In the genomic region with DNA sequence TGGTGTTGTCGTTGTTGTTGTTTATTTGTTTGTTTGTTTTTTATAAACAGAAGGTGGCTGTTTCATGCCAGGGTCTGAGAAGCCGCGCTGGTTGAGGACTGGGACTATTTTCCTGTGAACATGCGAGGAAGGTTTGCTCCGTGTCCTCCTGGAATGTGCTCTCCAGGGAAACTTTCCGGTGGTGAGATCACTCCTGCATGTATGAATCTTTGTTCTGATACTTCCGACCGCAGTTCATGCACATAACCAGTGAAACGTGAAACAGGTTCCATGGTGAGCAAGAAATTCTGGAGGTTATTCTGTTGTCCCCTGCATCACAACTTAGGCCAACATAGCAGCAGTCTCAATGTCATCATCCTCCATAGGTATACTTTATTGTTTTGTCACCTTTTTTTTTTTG, we compare ENCODE assay signal across 19 cellular contexts.
DNase-seq lines count a peak whose midpoint lies in the region; ATAC-seq and TF ChIP-seq lines count a peak whose summit lies in the region.
"Had no signal": no experiment of that assay in that cellular context is flagged by ENCODE, and none has a peak within 500 bp of the region (broad histone marks: within the 10 kb centered on the region; RNA-seq: fewer than 3 reads in every experiment).

No MANE protein-coding gene starts in this region.

- peak in 4 of 8 donors; percentile 41 to 56 (median 46) for ATAC-seq in heart right ventricle
- ATAC-seq in GM18517 (IDR thresholded peaks at IDR 0.05; ENCODE audit: unreplicated experiment): no peak
- ATAC-seq: HCT116 had no signal

- H3K4me1 ChIP-seq in heart right ventricle: peaks cover 0 to 43% (median 7%) of the 10 kb centered on the region in 9 donors
- peaks cover 0 to 7% of the 10 kb centered on the region in 2 donors for H3K4me1 ChIP-seq in right atrium auricular region

- TF ChIP-seq CTCF in heart right ventricle (IDR thresholded peaks at IDR 0.05) (no peak), right atrium auricular region (IDR thresholded peaks at IDR 0.05) (no peak), epithelial cell of proximal tubule (conservative IDR thresholded peaks at IDR 0.05; ENCODE audit: low read depth, low read length) (no peak), nephron progenitor cell (IDR thresholded peaks at IDR 0.05) (no peak), endothelial cell (IDR thresholded peaks at IDR 0.05; ENCODE audit: unreplicated experiment) (no peak)

- intact Hi-C loops in heart right ventricle (cut with DNase I): loop anchor here in 2 of 10 donors (5.0 to 10.0 kb wide), 6 partner anchors 43 to 191 kb away; partner anchors contain the start of gene ARGLU1 (in 1 of the 2)

- H3K4me3 Mint-ChIP-seq in nephron progenitor cell: no peak overlapping the region
- H3K4me3 Mint-ChIP-seq in endothelial cell (ENCODE audit: unreplicated experiment): no peak overlapping the region

- H3K27me3 Mint-ChIP-seq in nephron progenitor cell (ENCODE audit: low read depth, poor library complexity): peaks cover 5% of the 10 kb centered on the region
- H3K27me3 Mint-ChIP-seq in endothelial cell (ENCODE audit: unreplicated experiment): peaks cover 4% of the 10 kb centered on the region

- H3K36me3 Mint-ChIP-seq in nephron progenitor cell (ENCODE audit: low read depth) (no peaks in the 10 kb centered on the region), endothelial cell (ENCODE audit: low read depth, unreplicated experiment) (no peaks in the 10 kb centered on the region)

- DNase-seq in heart right ventricle: no peak
- no peak for DNase-seq in right atrium auricular region (ENCODE audit: low spot score)
- peak; percentile 46 for DNase-seq in epithelial cell of proximal tubule (ENCODE audit: low read depth)
- no peak for DNase-seq in nephron progenitor cell
- DNase-seq in DMS153 treated with DMSO at 0.1 percent for 48 hours (lab: John Stamatoyannopoulos, UW; ENCODE audit: unreplicated experiment): no peak
- no peak for DNase-seq in endothelial cell (ENCODE audit: low spot score)
- no peak for DNase-seq in stimulated activated CD4-positive, alpha-beta T cell treated with anti-CD3 and anti-CD28 coated beads, Interleukin-4, amount 100 ng/mL, for 24 hours
- DNase-seq: C1 segment of cervical spinal cord; COR-L47; DMS53; NCI-H1436 treated with DMSO at 0.1 percent for 48 hours; NCI-H2107; NCI-H226; NCI-H69; NK-92 treated with Interleukin-12 subunit alpha and Interleukin-12 subunit beta, amount 100 ng/mL, for 24 hours; OCI-M1 had no signal

- H3K36me3 ChIP-seq in heart right ventricle: no peaks in the 10 kb centered on the region
- H3K36me3 ChIP-seq in right atrium auricular region: no peaks in the 10 kb centered on the region

- no peak overlapping the region for H3K4me3 ChIP-seq in heart right ventricle
- H3K4me3 ChIP-seq in right atrium auricular region: no peak overlapping the region
- no peak overlapping the region for H3K4me3 ChIP-seq in epithelial cell of proximal tubule (ENCODE audit: low read depth, low read length)

- H3K27me3 ChIP-seq in heart right ventricle: no peaks in the 10 kb centered on the region
- H3K27me3 ChIP-seq in right atrium auricular region: no peaks in the 10 kb centered on the region

- peak overlapping the region in 6 of 10 donors; percentile 22 to 68 (median 58) for H3K27ac ChIP-seq in heart right ventricle
- H3K27ac ChIP-seq in right atrium auricular region: no peak overlapping the region
- H3K27ac ChIP-seq: RWPE1 had no signal

- H3K4me1 Mint-ChIP-seq in nephron progenitor cell (peaks cover 70% of the 10 kb centered on the region), endothelial cell (ENCODE audit: unreplicated experiment) (peaks cover 33% of the 10 kb centered on the region)

- no peaks in the 10 kb centered on the region for H3K9me3 Mint-ChIP-seq in nephron progenitor cell
- peaks cover 4% of the 10 kb centered on the region for H3K9me3 Mint-ChIP-seq in endothelial cell (ENCODE audit: unreplicated experiment)

- H3K27ac Mint-ChIP-seq in nephron progenitor cell (peak overlapping the region; percentile 85), endothelial cell (ENCODE audit: unreplicated experiment) (no peak overlapping the region)

- 64% methylated on average over 9 of the region's 9 CpGs for WGBS in heart right ventricle, 2 donors

- no peaks in the 10 kb centered on the region for H3K9me3 ChIP-seq in heart right ventricle
- H3K9me3 ChIP-seq in right atrium auricular region: no peaks in the 10 kb centered on the region

Comparison
In these comparisons a context has a peak if more than half of its experiments do, and no peak if none do; other contexts are left out.
1. H3K27ac ChIP-seq: peak in heart right ventricle (6 of 10); none in right atrium auricular region (0 of 2).